In genomic region chr17:49514374-49514738, GRCh38 we compare ENCODE assay signal across 11 cellular contexts. TPM values are rescaled to one million over a fixed set of nuclear protein-coding genes. Genes with fewer than 3 reads are reported as not detected.
DNase-seq lines count a peak whose midpoint lies in the region; ATAC-seq, FAIRE-seq and TF ChIP-seq lines count a peak whose summit lies in the region.
"Had no signal": no experiment of that assay in that cellular context is flagged by ENCODE, and none has a peak within 500 bp of the region (broad histone marks: within the 10 kb centered on the region; RNA-seq: fewer than 3 reads in every experiment).

No MANE protein-coding gene starts in this region.

- RAD21 ChIA-PET in GM12878 (lab: Charles Lee; ENCODE audit: unreplicated experiment): no interaction called here

- ATAC-seq in GM12878 (peak; percentile 11; the same call in 2 of the 3 replicates), thoracic aorta (ENCODE audit: insufficient number of reproducible peaks, low FRiP score, low read depth) (no peak), omental fat pad (ENCODE audit: low FRiP score) (no peak)

- H3K27ac ChIP-seq in GM12878 (ENCODE audit: control insufficient read depth, insufficient read depth) (no peak overlapping the region), thoracic aorta (peak overlapping the region; percentile 89 to 90)
- no peak overlapping the region for H3K27ac ChIP-seq in CD8-positive, alpha-beta memory T cell (ENCODE audit: low read depth, low read length)

- WGBS in GM12878 (ENCODE audit: insufficient coverage, insufficient replicate concordance, low lambda C conversion rate, missing lambda C conversion rate): 78% methylated on average over 3 of the region's 3 CpGs

- peaks cover 24% of the 10 kb centered on the region for H3K4me1 ChIP-seq in GM12878 (ENCODE audit: control insufficient read depth, insufficient read depth, low read length)
- H3K4me1 ChIP-seq in thoracic aorta (ENCODE audit: control insufficient read depth in 1 of 2, low read depth in 2 of 2): peaks cover 16 to 36% of the 10 kb centered on the region in 2 donors
- no peaks in the 10 kb centered on the region for H3K4me1 ChIP-seq in CD8-positive, alpha-beta memory T cell (ENCODE audit: insufficient read depth, low read length)

- H3K4me3 ChIP-seq in GM12878 (no peak overlapping the region), thoracic aorta (no peak overlapping the region)
- no peak overlapping the region for H3K4me3 ChIP-seq in CD8-positive, alpha-beta memory T cell (ENCODE audit: low read length)

- DNase-seq in HCEC 1CT (peak; percentile 49), GM12878 (ENCODE audit: low read depth, low spot score) (no peak), iPS-NIHi7 (ENCODE audit: extremely low spot score) (peak; percentile 74), thoracic aorta (ENCODE audit: low spot score) (no peak), HPDE6-E6E7 (ENCODE audit: extremely low spot score) (no peak), omental fat pad (ENCODE audit: low spot score) (no peak), C1 segment of cervical spinal cord (lab: John Stamatoyannopoulos, UW) (no peak)
- no peak for DNase-seq in CD8-positive, alpha-beta memory T cell
- DNase-seq: stimulated activated CD4-positive, alpha-beta T cell treated with anti-CD3 and anti-CD28 coated beads, Interleukin-2, amount 100 ng/mL, for 48 hours had no signal

- no peaks in the 10 kb centered on the region for H4K20me1 ChIP-seq in GM12878 (ENCODE audit: control insufficient read depth, insufficient read depth)

- no peak overlapping the region for H2AFZ ChIP-seq in GM12878 (ENCODE audit: control insufficient read depth, low read depth, low read length)

- no peaks in the 10 kb centered on the region for H3K9me3 Mint-ChIP-seq in CD8-positive, alpha-beta memory T cell
- H3K9me3 Mint-ChIP-seq: T-helper 1 cell treated with Interleukin-12 subunit alpha and Interleukin-12 subunit beta and Interleukin-4 antibody, amounts not matched to agents 30 μg/mL and 1 μg/mL, for 36 hours had no signal

- H3K27me3 Mint-ChIP-seq in CD8-positive, alpha-beta memory T cell: peaks cover 12 to 15% of the 10 kb centered on the region in 2 donors

- H3K9me3 ChIP-seq in GM12878 (replicated peaks; ENCODE audit: control insufficient read depth, insufficient read depth, low read length) (no peaks in the 10 kb centered on the region), thoracic aorta (no peaks in the 10 kb centered on the region)
- H3K9me3 ChIP-seq in CD8-positive, alpha-beta memory T cell (ENCODE audit: low read length): no peaks in the 10 kb centered on the region

- H3K27me3 ChIP-seq in GM12878 (replicated peaks in 1 of 2; ENCODE audit: control insufficient read depth in 2 of 2, insufficient read depth in 2 of 2, low read length in 1 of 2): no peaks in the 10 kb centered on the region; a peak in 1 of 4 replicates
- no peaks in the 10 kb centered on the region for H3K27me3 ChIP-seq in thoracic aorta (replicated peaks; ENCODE audit: insufficient read depth)
- peaks cover 1% of the 10 kb centered on the region for H3K27me3 ChIP-seq in CD8-positive, alpha-beta memory T cell (ENCODE audit: insufficient read depth, low read length, poor library complexity, severe bottlenecking)

- H3K4me1 Mint-ChIP-seq in CD8-positive, alpha-beta memory T cell: no peaks in the 10 kb centered on the region

- intact Hi-C loops in GM12878 (cut with micrococcal nuclease; ENCODE audit: unreplicated experiment): no loop called here

- no peak overlapping the region for H3K9ac ChIP-seq in GM12878 (ENCODE audit: control insufficient read depth, insufficient read depth, low read length)

- H3K79me2 ChIP-seq in GM12878 (ENCODE audit: control insufficient read depth, insufficient read depth, low read length): no peaks in the 10 kb centered on the region

- no TSS peak for BruUV-seq in GM12878 (replicated peaks; lab: Mats Ljungman, UMichigan)

- SMC1A ChIA-PET in GM12878 (lab: Charles Lee; ENCODE audit: uncharacterized antibody, unreplicated experiment): interaction anchor here (1.4 kb wide), 1 partner anchor 44 kb away, joined by 4 read pairs; no protein-coding TSS in a partner anchor

- TF ChIP-seq CTCF in GM12878 (IDR thresholded peaks at IDR 0.05 in 2 of 3, conservative IDR thresholded peaks at IDR 0.05 in 1 of 3; ENCODE audit: control insufficient read depth in 2 of 3, extremely low read depth in 1 of 3, insufficient read depth in 1 of 3, low read depth in 3 of 3, low read length in 3 of 3) (peak in 2 of 3 experiments; percentile 10 to 15; a peak in 1 of 6 replicates), thoracic aorta (IDR thresholded peaks at IDR 0.05) (no peak), omental fat pad (IDR thresholded peaks at IDR 0.05) (no peak)

- no peak overlapping the region for H3K4me2 ChIP-seq in GM12878 (ENCODE audit: control insufficient read depth, insufficient read depth)

- TF ChIP-seq POLR2A in GM12878 (IDR thresholded peaks at IDR 0.05; ENCODE audit: low read depth, low read length): no peak

- no peak for FAIRE-seq in GM12878 (lab: Jason Lieb, UNC)
- FAIRE-seq: islet of Langerhans had no signal

- no peak overlapping the region for H3K4me3 Mint-ChIP-seq in CD8-positive, alpha-beta memory T cell
- H3K4me3 Mint-ChIP-seq: T-helper 1 cell treated with Interleukin-12 subunit alpha and Interleukin-12 subunit beta and Interleukin-4 antibody, amounts not matched to agents 30 μg/mL and 1 μg/mL, for 36 hours had no signal

- POLR2A ChIA-PET in GM12878 (lab: Charles Lee): no interaction called here
- POLR2A ChIA-PET in CD8-positive, alpha-beta memory T cell (lab: Charles Lee): no interaction called here

- CTCF ChIA-PET in GM12878 (lab: Yijun Ruan, JAX): interaction anchor here (0.9 to 2.3 kb wide), 4 partner anchors 30 to 53 kb away, joined by 3 to 17 read pairs (median 3); no protein-coding TSS in a partner anchor
- CTCF ChIA-PET in CD8-positive, alpha-beta memory T cell (lab: Charles Lee): no interaction called here

- no peaks in the 10 kb centered on the region for H3K36me3 ChIP-seq in GM12878 (ENCODE audit: control insufficient read depth in 2 of 2, insufficient read depth in 2 of 2, low read length in 1 of 2)
- H3K36me3 ChIP-seq in thoracic aorta: no peaks in the 10 kb centered on the region
- H3K36me3 ChIP-seq in CD8-positive, alpha-beta memory T cell (ENCODE audit: insufficient read depth, low read length): no peaks in the 10 kb centered on the region

- TF ChIP-seq RAD21 in GM12878 (IDR thresholded peaks at IDR 0.05; ENCODE audit: insufficient read depth, low read depth, low read length): no peak

- no peak overlapping the region for H3K27ac Mint-ChIP-seq in CD8-positive, alpha-beta memory T cell
- H3K27ac Mint-ChIP-seq: T-helper 1 cell treated with Interleukin-12 subunit alpha and Interleukin-12 subunit beta and Interleukin-4 antibody, amounts not matched to agents 30 μg/mL and 1 μg/mL, for 36 hours had no signal

- TF ChIP-seq EP300 in GM12878 (IDR thresholded peaks at IDR 0.05; ENCODE audit: borderline replicate concordance in 1 of 2, control insufficient read depth in 1 of 2, low read depth in 2 of 2, low read length in 2 of 2): no peak

- H3K36me3 Mint-ChIP-seq in CD8-positive, alpha-beta memory T cell: no peaks in the 10 kb centered on the region

- in situ Hi-C loops in GM12878 (cut with MboI): no loop called here

TF ChIP-seq in GM12878, 131 proteins besides CTCF, POLR2A, EP300 and RAD21:
- TF ChIP-seq GABPA (IDR thresholded peaks at IDR 0.05; ENCODE audit: low read depth) (no peak), RELA (IDR thresholded peaks at IDR 0.05; ENCODE audit: borderline replicate concordance, partially characterized antibody) (no peak), IRF3 (IDR thresholded peaks at IDR 0.05) (no peak), ZBED1 (IDR thresholded peaks at IDR 0.05; ENCODE audit: borderline replicate concordance) (no peak), SMAD5 (IDR thresholded peaks at IDR 0.05; ENCODE audit: low read depth) (no peak), PML (IDR thresholded peaks at IDR 0.05; ENCODE audit: low read length) (no peak), HDAC2 (IDR thresholded peaks at IDR 0.05) (no peak), MEF2A (IDR thresholded peaks at IDR 0.05; ENCODE audit: insufficient read depth, low read depth, low read length) (no peak), SUPT20H (IDR thresholded peaks at IDR 0.05; ENCODE audit: borderline replicate concordance, control insufficient read depth, low read depth, low read length) (no peak)

RNA-seq across cellular contexts. Expression of gene NGFR, which starts 19.3 kb away (rescaled TPM):
- 0.42 and 0.44 TPM in 2 replicates for total RNA-seq in GM12878 (2013; cell fraction: nucleolus; rRNA removed)
- total RNA-seq in GM12878 (2014; rRNA removed) (0.11 TPM in 2 replicates), GM12878 (2014; rRNA removed; fragmentation: Illumina TruSeq; extraction: Trizol) (0.05 and 0.09 TPM in 2 replicates), GM12878 (2021) (0.08 and 0.21 TPM in 2 replicates), thoracic aorta (10 to 100 TPM; 13.9 to 22.5 TPM), omental fat pad (10 to 100 TPM in 3 of 4 donors, 1 to 10 TPM in 1; 6.5 to 44.6 (median 33.7) TPM)
- 0.14 TPM for polyA plus RNA-seq in GM12878 (2011; ENCODE audit: low read depth)
- polyA plus RNA-seq in GM12878 (2011; rRNA removed) (0.07 TPM in 1 of 2 replicates, not detected in the other), GM12878 (2014; fragmentation: Illumina TruSeq; extraction: Trizol) (0.07 and 0.10 TPM in 2 replicates), GM12878 (2014; fragmentation: Nextera tagmentation; extraction: Ambion mirVana) (under 1 TPM in 1 of 2 experiments, not detected in 1; 0.05 TPM), GM12878 (2014; rRNA removed) (0.09 and 0.15 TPM in 2 replicates), GM12878 (2016; fragmentation: Nextera tagmentation; extraction: Ambion mirVana) (under 1 TPM; 0.05 to 0.28 TPM)
- 0.09 and 0.18 TPM in 2 replicates for polyA plus RNA-seq in GM12878 (2011; cell fraction: cytosol; rRNA removed)
- polyA plus RNA-seq in GM12878 (2011; cell fraction: nucleus; rRNA removed): 0.07 and 0.22 TPM in 2 replicates
- 0.64 and 0.72 TPM in 2 replicates for polyA plus RNA-seq in GM12878 (2012)
- 0.05 and 0.15 TPM in 2 replicates for polyA minus RNA-seq in GM12878 (2011; rRNA and poly(A)+ RNA removed)
- not detected in 2 replicates for polyA minus RNA-seq in GM12878 (2011; cell fraction: cytosol; rRNA and poly(A)+ RNA removed)
- polyA minus RNA-seq in GM12878 (2011; cell fraction: nucleus; rRNA and poly(A)+ RNA removed): 0.10 TPM in 1 of 2 replicates, not detected in the other
- total RNA-seq in CD8-positive, alpha-beta memory T cell: under 1 TPM; 0.07 to 0.15 TPM
- polyA plus RNA-seq in CD8-positive, alpha-beta memory T cell: 0.37 TPM

Comparison
In these comparisons a context has a peak if more than half of its experiments do, and no peak if none do; other contexts are left out.
1. DNase-seq: peak in HCEC 1CT (single experiment) and iPS-NIHi7 (single experiment); none in GM12878 (single experiment), thoracic aorta (single experiment), HPDE6-E6E7 (single experiment), omental fat pad (single experiment), C1 segment of cervical spinal cord (0 of 14) and CD8-positive, alpha-beta memory T cell (0 of 5).
2. H3K27ac ChIP-seq: peak in thoracic aorta (2 of 2); none in GM12878 (single experiment) and CD8-positive, alpha-beta memory T cell (single experiment).
3. CTCF ChIP-seq: peak in GM12878 (2 of 3); none in thoracic aorta (single experiment) and omental fat pad (0 of 3).
4. RNA of gene NGFR, which starts 19.3 kb away (total RNA-seq): 6.5 to 44.6 TPM in omental fat pad and 13.9 to 22.5 TPM in thoracic aorta; 0.07 to 0.15 TPM in CD8-positive, alpha-beta memory T cell and 0.05 to 0.44 TPM in GM12878; every median in the first group is over 4 times any median in the second.